35 cellular contexts compared by ENCODE assay signal in the genomic region with DNA sequence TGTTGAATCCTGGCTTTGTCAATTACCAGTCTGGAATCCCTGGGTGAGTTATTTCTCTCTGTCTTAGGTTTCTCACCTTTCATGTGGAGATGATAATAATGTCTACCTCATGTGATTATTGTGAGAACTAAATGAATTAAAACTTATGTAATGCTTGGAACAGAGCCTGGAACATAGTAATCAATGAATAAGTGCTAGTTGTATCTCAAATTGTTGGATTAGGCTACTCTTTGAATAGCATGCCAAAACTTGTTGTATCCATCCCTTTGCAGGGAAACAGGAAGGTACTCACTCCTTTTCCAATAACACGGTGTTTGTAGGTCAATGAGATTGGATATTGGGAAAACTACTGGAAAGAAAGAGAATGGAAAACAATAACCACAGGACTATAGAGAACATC.
"Had no signal": no experiment of that assay in that cellular context is flagged by ENCODE, and none has a peak within 500 bp of the region (broad histone marks: within the 10 kb centered on the region; RNA-seq: fewer than 3 reads in every experiment).

No MANE protein-coding gene starts in this region.

- H3K27ac ChIP-seq: KMS-11 had no signal

- H3K4me2 ChIP-seq: KMS-11 had no signal

- DNase-seq: Karpas-422, Kasumi-1, KG1, MG63, MM.1S, MV-4-11, NCI-H1048, NCI-H1092, NCI-H1092 treated with DMSO at 0.1 percent for 48 hours, NCI-H1105, NCI-H1105 treated with DMSO at 0.1 percent for 48 hours, NCI-H1417, NCI-H1417 treated with DMSO at 0.1 percent for 48 hours, NCI-H1436, NCI-H1436 treated with DMSO at 0.1 percent for 48 hours, NCI-H146, NCI-H1694, NCI-H1694 treated with DMSO at 0.1 percent for 48 hours, NCI-H187, NCI-H187 treated with DMSO at 0.1 percent for 48 hours, NCI-H1930, NCI-H2029, NCI-H2029 treated with DMSO at 0.1 percent for 48 hours, NCI-H2081, NCI-H2081 treated with DMSO at 0.1 percent for 48 hours, NCI-H2107, NCI-H2171, NCI-H2171 treated with DMSO at 0.1 percent for 48 hours, NCI-H2227 treated with DMSO at 0.1 percent for 48 hours, NCI-H226, NCI-H345, NCI-H446, NCI-H446 treated with DMSO at 0.1 percent for 48 hours, NCI-H510A had no signal

- H3K9ac ChIP-seq: KMS-11 had no signal

- H3K27me3 ChIP-seq: MG63 had no signal

- H3K36me3 ChIP-seq: MG63 had no signal

- H3K4me3 ChIP-seq: MG63 had no signal

- H3K9me3 ChIP-seq: MG63 had no signal
